Comparison of ENCODE assay signal across 7 cellular contexts in the genomic region with DNA sequence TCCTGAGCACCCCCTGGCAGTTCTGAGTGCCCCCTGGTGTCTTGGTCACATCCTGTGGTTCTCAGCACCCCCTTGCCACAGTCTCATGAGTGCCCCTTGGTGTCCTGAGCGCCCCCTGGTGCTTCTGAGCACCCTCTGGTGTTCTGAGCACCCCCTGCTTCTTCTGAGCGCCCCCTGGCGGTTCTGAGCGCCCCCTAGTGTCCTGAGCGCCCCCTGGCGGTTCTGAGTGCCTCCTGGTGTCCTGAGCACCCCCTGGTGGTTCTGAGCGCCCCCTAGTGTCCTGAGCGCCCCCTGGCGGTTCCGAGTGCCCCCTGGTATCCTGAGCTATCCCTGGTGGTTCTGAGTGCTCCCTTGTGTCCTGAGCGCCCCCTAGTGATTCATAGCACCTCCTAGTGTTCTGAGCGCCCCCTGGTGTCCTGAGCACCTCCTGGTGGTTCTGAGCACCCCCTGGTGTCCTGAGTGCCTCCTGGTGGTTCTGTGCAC.
DNase-seq lines count a peak whose midpoint lies in the region; ATAC-seq lines count a peak whose summit lies in the region.
"Not testable (repeated sequence)": the region's sequence is repeated elsewhere in the genome, so short reads cannot be mapped to it uniquely, and the experiment has no call there.

No MANE protein-coding gene starts in this region.

- H3K4me3 Mint-ChIP-seq in activated CD4-positive, alpha-beta T cell treated with anti-CD3 and anti-CD28 coated beads, Interleukin-2, amount 10 ng/mL, durations not matched to agents 7 days and 5 days: not testable (repeated sequence)

- POLR2A ChIA-PET in activated CD4-positive, alpha-beta T cell treated with anti-CD3 and anti-CD28 coated beads, Interleukin-2, amount 10 ng/mL, durations not matched to agents 7 days and 5 days (lab: Charles Lee): not testable (repeated sequence)

- not testable (repeated sequence) for H3K9me3 Mint-ChIP-seq in activated CD4-positive, alpha-beta T cell treated with anti-CD3 and anti-CD28 coated beads, Interleukin-2, amount 10 ng/mL, durations not matched to agents 7 days and 5 days; activated naive CD4-positive, alpha-beta T cell treated with anti-CD3 and anti-CD28 coated beads, Interleukin-2, amount 50 U/mL, for 72 hours

- not testable (repeated sequence) for H3K27me3 Mint-ChIP-seq in activated CD4-positive, alpha-beta T cell treated with anti-CD3 and anti-CD28 coated beads, Interleukin-2, amount 10 ng/mL, durations not matched to agents 7 days and 5 days

- peak overlapping the region; percentile 50 for H3K27ac Mint-ChIP-seq in activated CD4-positive, alpha-beta T cell treated with anti-CD3 and anti-CD28 coated beads, Interleukin-2, amount 10 ng/mL, durations not matched to agents 7 days and 5 days
- peak overlapping the region; percentile 71 to 81 for H3K27ac Mint-ChIP-seq in activated naive CD4-positive, alpha-beta T cell treated with anti-CD3 and anti-CD28 coated beads, Interleukin-2, amount 50 U/mL, for 72 hours

- peak; percentile 32 for DNase-seq in activated CD4-positive, alpha-beta T cell treated with anti-CD3 and anti-CD28 coated beads, Interleukin-2, amount 10 ng/mL, durations not matched to agents 7 days and 5 days
- DNase-seq in activated naive CD4-positive, alpha-beta T cell treated with anti-CD3 and anti-CD28 coated beads, Interleukin-2, amount 50 U/mL, for 72 hours (ENCODE audit: low spot score in 2 of 2): peak in 1 of 2 donors; percentile 90
- peak; percentile 63 to 77 for DNase-seq in stimulated activated CD4-positive, alpha-beta T cell treated with anti-CD3 and anti-CD28 coated beads, Interleukin-15, amount 100 ng/mL, for 48 hours (ENCODE audit: low read depth in 2 of 2)

- CTCF ChIA-PET in activated CD4-positive, alpha-beta T cell treated with anti-CD3 and anti-CD28 coated beads, Interleukin-2, amount 10 ng/mL, durations not matched to agents 7 days and 5 days (lab: Charles Lee): interaction anchor here (0.6 to 3.1 kb wide), 31 partner anchors 8 to 1555 kb away, joined by 3 to 59 read pairs (median 4); no protein-coding TSS in a partner anchor

- peaks cover 51% of the 10 kb centered on the region for H3K4me1 Mint-ChIP-seq in activated CD4-positive, alpha-beta T cell treated with anti-CD3 and anti-CD28 coated beads, Interleukin-2, amount 10 ng/mL, durations not matched to agents 7 days and 5 days

- ATAC-seq in GM18502 (IDR thresholded peaks at IDR 0.05; ENCODE audit: poor library complexity, unreplicated experiment): peak; percentile 63
- peak; percentile 34 for ATAC-seq in GM19463 (IDR thresholded peaks at IDR 0.05; ENCODE audit: unreplicated experiment)
- ATAC-seq in HG02678 (IDR thresholded peaks at IDR 0.05; ENCODE audit: unreplicated experiment): peak; percentile 28
- ATAC-seq in HG03432 (IDR thresholded peaks at IDR 0.05; ENCODE audit: unreplicated experiment): peak; percentile 34
- peak; percentile 13 to 61 for ATAC-seq in activated naive CD4-positive, alpha-beta T cell treated with anti-CD3 and anti-CD28 coated beads, Interleukin-2, amount 50 U/mL, for 72 hours

- not testable (repeated sequence) for H3K36me3 Mint-ChIP-seq in activated CD4-positive, alpha-beta T cell treated with anti-CD3 and anti-CD28 coated beads, Interleukin-2, amount 10 ng/mL, durations not matched to agents 7 days and 5 days (ENCODE audit: low read depth); activated naive CD4-positive, alpha-beta T cell treated with anti-CD3 and anti-CD28 coated beads, Interleukin-2, amount 50 U/mL, for 72 hours
